In the genomic region with DNA sequence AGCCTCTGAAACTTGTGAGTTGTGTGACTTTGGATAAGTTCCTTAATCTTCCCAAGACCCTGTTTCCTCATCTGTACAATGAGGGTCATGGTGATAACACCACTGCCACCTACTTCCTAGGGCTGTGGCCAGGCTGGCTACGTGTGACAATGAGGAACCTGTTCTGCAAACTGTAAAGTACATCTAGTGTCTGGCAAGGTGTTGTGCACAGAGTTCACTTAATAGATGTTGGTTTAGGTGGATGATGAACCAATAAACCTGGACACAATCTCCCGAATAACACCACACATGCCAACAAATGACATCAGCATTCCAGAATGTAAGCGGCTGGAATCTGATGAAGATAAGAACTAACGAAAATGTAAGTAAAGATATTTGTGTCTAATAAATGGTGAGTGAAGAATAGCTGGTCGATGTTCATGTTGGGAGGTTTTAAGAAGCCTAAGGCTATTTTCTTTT, we compare ENCODE assay signal across 15 cellular contexts.
DNase-seq lines count a peak whose midpoint lies in the region; ATAC-seq and TF ChIP-seq lines count a peak whose summit lies in the region.
"Had no signal": no experiment of that assay in that cellular context is flagged by ENCODE, and none has a peak within 500 bp of the region (broad histone marks: within the 10 kb centered on the region; RNA-seq: fewer than 3 reads in every experiment).

No MANE protein-coding gene starts in this region.

- H3K36me3 Mint-ChIP-seq in CD8-positive, alpha-beta memory T cell = no peaks in the 10 kb centered on the region
- peaks cover 0 to 2% (median 0%) of the 10 kb centered on the region in 3 donors for H3K36me3 Mint-ChIP-seq in naive thymus-derived CD8-positive, alpha-beta T cell
- peaks cover 2% of the 10 kb centered on the region for H3K36me3 Mint-ChIP-seq in activated CD4-positive, alpha-beta memory T cell treated with anti-CD3 and anti-CD28 coated beads for 36 hours

- no peaks in the 10 kb centered on the region for H3K9me3 Mint-ChIP-seq in CD8-positive, alpha-beta memory T cell
- no peaks in the 10 kb centered on the region for H3K9me3 Mint-ChIP-seq in naive thymus-derived CD8-positive, alpha-beta T cell
- H3K9me3 Mint-ChIP-seq in activated CD4-positive, alpha-beta memory T cell treated with anti-CD3 and anti-CD28 coated beads for 36 hours = no peaks in the 10 kb centered on the region

- H3K4me2 ChIP-seq in OCI-LY3 (ENCODE audit: low read length) = peak overlapping the region; percentile 56; the same call in 1 of the 2 replicates

- no peaks in the 10 kb centered on the region for H3K36me3 ChIP-seq in CD8-positive, alpha-beta memory T cell (ENCODE audit: insufficient read depth, low read length)
- peaks cover 4% of the 10 kb centered on the region for H3K36me3 ChIP-seq in OCI-LY3 (replicated peaks; ENCODE audit: low read depth, low read length)
- H3K36me3 ChIP-seq in brain microvascular endothelial cell (replicated peaks) = no peaks in the 10 kb centered on the region

- H2AFZ ChIP-seq in OCI-LY3 (ENCODE audit: low read depth, low read length) = no peak overlapping the region
- H2AFZ ChIP-seq: GM23248 had no signal

- ATAC-seq in naive thymus-derived CD8-positive, alpha-beta T cell = no peak
- ATAC-seq: psoas muscle had no signal

- peaks cover 30 to 37% (median 34%) of the 10 kb centered on the region in 3 donors for H3K4me1 Mint-ChIP-seq in CD8-positive, alpha-beta memory T cell
- H3K4me1 Mint-ChIP-seq in naive thymus-derived CD8-positive, alpha-beta T cell = peaks cover 13 to 26% (median 23%) of the 10 kb centered on the region in 4 donors
- H3K4me1 Mint-ChIP-seq in activated CD4-positive, alpha-beta memory T cell treated with anti-CD3 and anti-CD28 coated beads for 36 hours (ENCODE audit: low read depth) = peaks cover 19% of the 10 kb centered on the region

- H3K27ac Mint-ChIP-seq in CD8-positive, alpha-beta memory T cell = peak overlapping the region; percentile 39 to 100 (median 97)
- H3K27ac Mint-ChIP-seq in naive thymus-derived CD8-positive, alpha-beta T cell = peak overlapping the region in 8 of 10 donors; percentile 21 to 98 (median 98)
- no peak overlapping the region for H3K27ac Mint-ChIP-seq in activated CD4-positive, alpha-beta memory T cell treated with anti-CD3 and anti-CD28 coated beads for 36 hours

- peaks cover 23% of the 10 kb centered on the region for H3K4me1 ChIP-seq in CD8-positive, alpha-beta memory T cell (ENCODE audit: insufficient read depth, low read length)
- peaks cover 62% of the 10 kb centered on the region for H3K4me1 ChIP-seq in OCI-LY3 (ENCODE audit: low read length)

- peak overlapping the region in 1 of 7 donors; percentile 51 for H3K4me3 Mint-ChIP-seq in CD8-positive, alpha-beta memory T cell
- H3K4me3 Mint-ChIP-seq in naive thymus-derived CD8-positive, alpha-beta T cell = no peak overlapping the region
- H3K4me3 Mint-ChIP-seq in activated CD4-positive, alpha-beta memory T cell treated with anti-CD3 and anti-CD28 coated beads for 36 hours = no peak overlapping the region

- no peaks in the 10 kb centered on the region for H3K79me2 ChIP-seq in OCI-LY3 (ENCODE audit: low read length)

- DNase-seq in CD8-positive, alpha-beta memory T cell = no peak
- DNase-seq in brain microvascular endothelial cell = peak; percentile 63
- DNase-seq in naive thymus-derived CD8-positive, alpha-beta T cell = no peak
- DNase-seq in posterior vena cava (ENCODE audit: low spot score) = no peak
- no peak for DNase-seq in epidermal melanocyte (ENCODE audit: insufficient read length, low spot score)
- DNase-seq in substantia nigra (lab: John Stamatoyannopoulos, UW) = no peak
- no peak for DNase-seq in activated CD4-positive, alpha-beta memory T cell treated with anti-CD3 and anti-CD28 coated beads for 36 hours
- DNase-seq: GM23248; NCI-H2081; psoas muscle; stimulated activated CD4-positive, alpha-beta T cell treated with anti-CD3 and anti-CD28 coated beads, Interleukin-4, amount 100 ng/mL, for 24 hours; stimulated activated naive CD4-positive, alpha-beta T cell treated with Interleukin-2 at 50 U/mL for 16 hours; T1000 had no signal

- CTCF ChIA-PET in CD8-positive, alpha-beta memory T cell (lab: Charles Lee) = no interaction called here
- CTCF ChIA-PET in activated CD4-positive, alpha-beta memory T cell treated with anti-CD3 and anti-CD28 coated beads for 36 hours (lab: Charles Lee) = no interaction called here

- H3K9me3 ChIP-seq in CD8-positive, alpha-beta memory T cell (ENCODE audit: low read length) = no peaks in the 10 kb centered on the region
- no peaks in the 10 kb centered on the region for H3K9me3 ChIP-seq in OCI-LY3 (ENCODE audit: insufficient read depth, low read length)
- H3K9me3 ChIP-seq: psoas muscle had no signal

- H3K4me3 ChIP-seq in CD8-positive, alpha-beta memory T cell (ENCODE audit: low read length) = no peak overlapping the region
- H3K4me3 ChIP-seq in OCI-LY3 (ENCODE audit: low read length) = no peak overlapping the region
- no peak overlapping the region for H3K4me3 ChIP-seq in brain microvascular endothelial cell (ENCODE audit: low read depth, low read length)
- H3K4me3 ChIP-seq: GM23248, lung, psoas muscle had no signal

- H3K27ac ChIP-seq in CD8-positive, alpha-beta memory T cell (ENCODE audit: low read depth, low read length) = no peak overlapping the region
- H3K27ac ChIP-seq in OCI-LY3 (ENCODE audit: low read length) = peak overlapping the region; percentile 80; the same call in 1 of the 2 replicates
- no peak overlapping the region for H3K27ac ChIP-seq in brain microvascular endothelial cell
- H3K27ac ChIP-seq in substantia nigra (ENCODE audit: low read depth, low read length, poor library complexity, severe bottlenecking) = no peak overlapping the region
- H3K27ac ChIP-seq: GM23248, psoas muscle had no signal

- in situ Hi-C loops in brain microvascular endothelial cell (cut with HindIII; ENCODE audit: low pct_ligation_motif_present, low sequenced_read_pairs) = no loop called here

- no peaks in the 10 kb centered on the region for H4K20me1 ChIP-seq in OCI-LY3 (ENCODE audit: insufficient read depth, low read length)

- TF ChIP-seq CTCF in OCI-LY3 (IDR thresholded peaks at IDR 0.05; ENCODE audit: low read depth, low read length) (no peak), brain microvascular endothelial cell (IDR thresholded peaks at IDR 0.05; ENCODE audit: low read depth, low read length, missing control alignments) (no peak)

- POLR2A ChIA-PET in CD8-positive, alpha-beta memory T cell (lab: Charles Lee) = no interaction called here
- POLR2A ChIA-PET in naive thymus-derived CD8-positive, alpha-beta T cell (lab: Charles Lee) = interaction anchor here (1.9 kb wide), 1 partner anchor 240 kb away, joined by 12 read pairs; a partner anchor contains a TSS
- POLR2A ChIA-PET in activated CD4-positive, alpha-beta memory T cell treated with anti-CD3 and anti-CD28 coated beads for 36 hours (lab: Charles Lee) = interaction anchor here (2.0 kb wide), 1 partner anchor 11 kb away, joined by 12 read pairs; no protein-coding TSS in a partner anchor

- H3K27me3 Mint-ChIP-seq in CD8-positive, alpha-beta memory T cell = peaks cover 0 to 10% of the 10 kb centered on the region in 2 donors
- no peaks in the 10 kb centered on the region for H3K27me3 Mint-ChIP-seq in naive thymus-derived CD8-positive, alpha-beta T cell
- peaks cover 44% of the 10 kb centered on the region for H3K27me3 Mint-ChIP-seq in activated CD4-positive, alpha-beta memory T cell treated with anti-CD3 and anti-CD28 coated beads for 36 hours

- intact Hi-C loops in posterior vena cava (cut with DNase I) = no loop called here
- intact Hi-C loops in activated CD4-positive, alpha-beta memory T cell treated with anti-CD3 and anti-CD28 coated beads for 36 hours (cut with micrococcal nuclease) = loop anchor here (2.0 kb wide), 1 partner anchor 303 kb away; a partner anchor contains a TSS

- H3K9ac ChIP-seq in OCI-LY3 (ENCODE audit: low read length) = no peak overlapping the region; the same call in 1 of the 2 replicates
- H3K9ac ChIP-seq: GM23248 had no signal

- no peaks in the 10 kb centered on the region for H3K27me3 ChIP-seq in CD8-positive, alpha-beta memory T cell (ENCODE audit: insufficient read depth, low read length, poor library complexity, severe bottlenecking)
- H3K27me3 ChIP-seq in OCI-LY3 (ENCODE audit: low read depth, low read length) = no peaks in the 10 kb centered on the region
- no peaks in the 10 kb centered on the region for H3K27me3 ChIP-seq in brain microvascular endothelial cell (replicated peaks)
